ENCODE assay signal across 20 cellular contexts in genomic region chr5:90379652-90380051, GRCh38. TPM values are rescaled to one million over a fixed set of nuclear protein-coding genes. Genes with fewer than 3 reads are reported as not detected.
DNase-seq lines count a peak whose midpoint lies in the region; ATAC-seq, FAIRE-seq and TF ChIP-seq lines count a peak whose summit lies in the region.
"Had no signal": no experiment of that assay in that cellular context is flagged by ENCODE, and none has a peak within 500 bp of the region (broad histone marks: within the 10 kb centered on the region; RNA-seq: fewer than 3 reads in every experiment).

No MANE protein-coding gene starts in this region.

- no peaks in the 10 kb centered on the region for H3K36me3 ChIP-seq in HepG2 (replicated peaks in 1 of 2; ENCODE audit: control insufficient read depth in 1 of 2, insufficient read depth in 2 of 2, low read length in 2 of 2)
- no peaks in the 10 kb centered on the region for H3K36me3 ChIP-seq in neural progenitor cell
- H3K36me3 ChIP-seq: BLaER1 had no signal

- TF ChIP-seq EP300 in HepG2 (IDR thresholded peaks at IDR 0.05; ENCODE audit: low read depth in 2 of 2, low read length in 2 of 2) (no peak), HepG2 (CRISPR knock-in tag; IDR thresholded peaks at IDR 0.05; ENCODE audit: borderline replicate concordance) (no peak)

- no peaks in the 10 kb centered on the region for H4K20me1 ChIP-seq in HepG2 (ENCODE audit: insufficient read depth, low read length)
- H4K20me1 ChIP-seq in neural progenitor cell (ENCODE audit: low read depth) = no peaks in the 10 kb centered on the region
- H4K20me1 ChIP-seq: BLaER1 had no signal

- H3K4me1 ChIP-seq in HepG2 (ENCODE audit: insufficient read depth, low read length) (peaks cover 8% of the 10 kb centered on the region; the same call in 1 of the 2 replicates), neural progenitor cell (no peaks in the 10 kb centered on the region)
- H3K4me1 ChIP-seq: A549, BLaER1 had no signal

- POLR2A ChIA-PET in HepG2 (lab: Yijun Ruan, JAX) = no interaction called here

- FAIRE-seq in HepG2 (lab: Jason Lieb, UNC) = no peak
- FAIRE-seq: A549, G401.6, GM12891, GM18507, H1, HTR-8/SVneo had no signal

- H3K4me3 ChIP-seq in HepG2 (replicated peaks in 1 of 3; ENCODE audit: insufficient read depth in 1 of 3, low read depth in 2 of 3, low read length in 3 of 3) = no peak overlapping the region
- H3K4me3 ChIP-seq in neural progenitor cell = no peak overlapping the region
- H3K4me3 ChIP-seq: A549, BLaER1 had no signal

- DNase-seq in DMS53 (lab: John Stamatoyannopoulos, UW) = peak; percentile 4
- no peak for DNase-seq in DMS53 treated with DMSO at 0.1 percent for 48 hours (lab: John Stamatoyannopoulos, UW; ENCODE audit: unreplicated experiment)
- peak; percentile 18 for DNase-seq in HepG2 (ENCODE audit: low spot score)
- no peak for DNase-seq in neural progenitor cell (ENCODE audit: low spot score)
- DNase-seq in activated T-cell treated with anti-CD3 and anti-CD28 coated beads for 4 hours = no peak
- no peak for DNase-seq in AG20443 (ENCODE audit: low spot score)
- DNase-seq: Calu3; CD8-positive, alpha-beta T cell; H9; KBM-7 had no signal

- no peaks in the 10 kb centered on the region for H3K27me3 ChIP-seq in HepG2 (ENCODE audit: control insufficient read depth in 1 of 2, insufficient read depth in 2 of 2, low read length in 2 of 2)
- no peaks in the 10 kb centered on the region for H3K27me3 ChIP-seq in neural progenitor cell
- H3K27me3 ChIP-seq: BLaER1 had no signal

- no peaks in the 10 kb centered on the region for H3K36me3 Mint-ChIP-seq in neural progenitor cell
- H3K36me3 Mint-ChIP-seq: CD8-positive, alpha-beta T cell; IgD-negative memory B cell had no signal

- no peak overlapping the region for H3K27ac ChIP-seq in HepG2 (ENCODE audit: extremely low read length, insufficient read depth, low read length)
- no peak overlapping the region for H3K27ac ChIP-seq in neural progenitor cell
- H3K27ac ChIP-seq: 22Rv1, A549, BLaER1 had no signal

- H3K9ac ChIP-seq in HepG2 (ENCODE audit: insufficient read depth, low read depth, low read length) = no peak overlapping the region
- H3K9ac ChIP-seq in neural progenitor cell = no peak overlapping the region
- H3K9ac ChIP-seq: BLaER1 had no signal

- no peaks in the 10 kb centered on the region for H3K4me1 Mint-ChIP-seq in neural progenitor cell
- H3K4me1 Mint-ChIP-seq: H9, IgD-negative memory B cell had no signal

- no peaks in the 10 kb centered on the region for H3K9me3 ChIP-seq in HepG2 (ENCODE audit: low read length)
- no peaks in the 10 kb centered on the region for H3K9me3 ChIP-seq in neural progenitor cell (ENCODE audit: low read depth)
- H3K9me3 ChIP-seq: A549, BLaER1 had no signal

- TF ChIP-seq CTCF in HepG2 (CRISPR knock-in tag; IDR thresholded peaks at IDR 0.05) (no peak), neural progenitor cell (IDR thresholded peaks at IDR 0.05) (no peak)

- 30% methylated on average over 2 of the region's 2 CpGs for WGBS in HepG2 (ENCODE audit: low lambda C conversion rate)

- no peaks in the 10 kb centered on the region for H3K27me3 Mint-ChIP-seq in neural progenitor cell (ENCODE audit: insufficient read depth, low read depth)

- CTCF ChIA-PET in HepG2 (lab: Yijun Ruan, JAX; ENCODE audit: low intra/inter-chr PET ratio, low total read pairs) = no interaction called here

- peak overlapping the region; percentile 57 for H3K4me3 Mint-ChIP-seq in neural progenitor cell
- H3K4me3 Mint-ChIP-seq: CD8-positive, alpha-beta T cell; H9; IgD-negative memory B cell had no signal

- H2AFZ ChIP-seq in HepG2 (ENCODE audit: low read length) (no peak overlapping the region), neural progenitor cell (replicated peaks) (peak overlapping the region; percentile 42)

- no peaks in the 10 kb centered on the region for H3K79me2 ChIP-seq in HepG2 (ENCODE audit: insufficient read depth, low read length)
- no peaks in the 10 kb centered on the region for H3K79me2 ChIP-seq in neural progenitor cell (ENCODE audit: low read depth)

- ATAC-seq in HepG2 (peak; percentile 80), GM19035 (IDR thresholded peaks at IDR 0.05; ENCODE audit: unreplicated experiment) (no peak)
- ATAC-seq: A549; CD8-positive, alpha-beta T cell had no signal

- H3K9me3 Mint-ChIP-seq in neural progenitor cell = no peaks in the 10 kb centered on the region
- H3K9me3 Mint-ChIP-seq: CD8-positive, alpha-beta T cell had no signal

- no peak for TF ChIP-seq RAD21 in HepG2 (CRISPR knock-in tag; IDR thresholded peaks at IDR 0.05)

- intact Hi-C loops in HepG2 (cut with micrococcal nuclease; ENCODE audit: unreplicated experiment) = no loop called here

- H3F3A ChIP-seq in neural progenitor cell (ENCODE audit: low read depth) = no peaks in the 10 kb centered on the region

- in situ Hi-C loops in HepG2 (cut with HindIII; ENCODE audit: extremely low pct_ligation_motif_present, low pct_unique_long_range_greater_than_20kb) = loop anchor here (10.0 kb wide), 1 partner anchor 245 kb away; no protein-coding TSS in a partner anchor

- no TSS peak for BruUV-seq in HepG2 (replicated peaks; lab: Mats Ljungman, UMichigan)

- no peak for TF ChIP-seq POLR2A in HepG2 (IDR thresholded peaks at IDR 0.05; ENCODE audit: insufficient read depth in 1 of 2, low read depth in 2 of 2, low read length in 2 of 2)

- peak overlapping the region; percentile 47 for H3K27ac Mint-ChIP-seq in neural progenitor cell
- H3K27ac Mint-ChIP-seq: CD8-positive, alpha-beta T cell; IgD-negative memory B cell had no signal

- H3K4me2 ChIP-seq in HepG2 (ENCODE audit: low read depth, low read length) = peak overlapping the region; percentile 29; the same call in 1 of the 2 replicates
- no peak overlapping the region for H3K4me2 ChIP-seq in neural progenitor cell
- H3K4me2 ChIP-seq: A549, BLaER1 had no signal

TF ChIP-seq in HepG2, 621 proteins besides CTCF, POLR2A, EP300 and RAD21:
- TF ChIP-seq RAD51 (IDR thresholded peaks at IDR 0.05; ENCODE audit: borderline replicate concordance) (no peak), ZNF256 (CRISPR knock-in tag; conservative IDR thresholded peaks at IDR 0.05) (no peak), HNF4A (CRISPR knock-in tag; IDR thresholded peaks at IDR 0.05) (peak; percentile 50), NFYB (CRISPR knock-in tag; IDR thresholded peaks at IDR 0.05) (no peak), NCOR1 (IDR thresholded peaks at IDR 0.05; ENCODE audit: borderline replicate concordance, low read length) (0 out of 2 replicates have a peak, but pooled peaks have one; percentile 31), CEBPG (CRISPR knock-in tag; IDR thresholded peaks at IDR 0.05) (no peak)

RNA-seq across cellular contexts. Expression of gene CETN3, which starts 29.9 kb away (rescaled TPM):
- total RNA-seq in HepG2 (2016; rRNA removed; fragmentation: Illumina TruSeq; extraction: Trizol) = 71.5 and 111 TPM in 2 replicates
- total RNA-seq in HepG2 (2016; cell fraction: cytosol; rRNA removed; fragmentation: Illumina TruSeq; extraction: Trizol; ENCODE audit: low read depth) = 7.9 and 14.1 TPM in 2 replicates
- total RNA-seq in HepG2 (2016; cell fraction: insoluble cytoplasmic fraction; rRNA removed; fragmentation: Illumina TruSeq; extraction: Trizol) = 77.3 and 114 TPM in 2 replicates
- 13.0 and 20.4 TPM in 2 replicates for total RNA-seq in HepG2 (2016; cell fraction: membrane; rRNA removed; fragmentation: Illumina TruSeq; extraction: Trizol)
- total RNA-seq in HepG2 (2016; cell fraction: nucleus; rRNA removed; fragmentation: Illumina TruSeq; extraction: Trizol) = 37.5 and 38.0 TPM in 2 replicates
- polyA plus RNA-seq in HepG2 (2011; rRNA removed) = 10.9 and 15.4 TPM in 2 replicates
- 2.4 and 3.4 TPM in 2 replicates for polyA plus RNA-seq in HepG2 (2011; cell fraction: cytosol; rRNA removed)
- 1.9 and 3.6 TPM in 2 replicates for polyA plus RNA-seq in HepG2 (2011; cell fraction: nucleus; rRNA removed)
- polyA plus RNA-seq in HepG2 (2012) = 36.8 and 54.8 TPM in 2 replicates
- 6.1 and 6.6 TPM in 2 replicates for polyA plus RNA-seq in HepG2 (2016; cell fraction: cytosol; fragmentation: Illumina TruSeq; extraction: Trizol; ENCODE audit: low read depth)
- polyA plus RNA-seq in HepG2 (2016; cell fraction: insoluble cytoplasmic fraction; fragmentation: Illumina TruSeq; extraction: Trizol; ENCODE audit: low read depth) = 125 and 130 TPM in 2 replicates
- 8.5 and 8.8 TPM in 2 replicates for polyA plus RNA-seq in HepG2 (2016; cell fraction: membrane; fragmentation: Illumina TruSeq; extraction: Trizol; ENCODE audit: low read depth)
- 46.1 and 52.5 TPM in 2 replicates for polyA plus RNA-seq in HepG2 (2016; cell fraction: nucleus; fragmentation: Illumina TruSeq; extraction: Trizol; ENCODE audit: insufficient read depth, low read depth)
- polyA minus RNA-seq in HepG2 (2011; rRNA and poly(A)+ RNA removed; ENCODE audit: low replicate concordance) = 0.10 and 0.35 TPM in 2 replicates
- 6.9 and 8.3 TPM in 2 replicates for polyA minus RNA-seq in HepG2 (2011; cell fraction: cytosol; rRNA and poly(A)+ RNA removed)
- polyA minus RNA-seq in HepG2 (2011; cell fraction: nucleus; rRNA and poly(A)+ RNA removed) = 17.4 and 21.8 TPM in 2 replicates
- 73.2 and 172 TPM in 2 replicates for total RNA-seq in neural progenitor cell (ENCODE audit: low replicate concordance)

Comparison
In these comparisons a context has a peak if more than half of its experiments do, and no peak if none do; other contexts are left out.
1. DNase-seq: peak in DMS53 (single experiment) and HepG2 (single experiment); none in DMS53 treated with DMSO at 0.1 percent for 48 hours (single experiment), neural progenitor cell (single experiment), activated T-cell treated with anti-CD3 and anti-CD28 coated beads for 4 hours (single experiment) and AG20443 (single experiment).